Comparison of ENCODE assay signal across 1 cellular context in the genomic region with DNA sequence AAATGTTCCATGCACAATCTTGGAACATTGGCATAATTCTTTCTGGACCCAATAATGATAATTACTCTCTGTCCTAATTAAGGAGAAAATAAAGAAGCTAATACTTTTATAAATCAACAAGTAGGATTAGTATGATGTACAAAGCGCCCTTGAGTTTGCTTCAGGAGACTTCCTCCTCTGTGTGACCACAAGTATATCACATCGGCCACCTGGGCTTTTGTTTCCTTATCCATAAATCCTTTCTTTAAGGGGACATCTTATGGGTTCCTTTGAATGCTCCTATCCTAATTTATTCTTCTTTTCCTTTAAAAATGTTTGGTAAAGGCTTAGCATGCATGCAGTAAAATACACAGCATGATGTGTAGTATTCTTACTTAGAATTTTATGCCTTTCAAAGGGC.
TF ChIP-seq lines count a peak whose summit lies in the region.

No MANE protein-coding gene starts in this region.

TF ChIP-seq in GM23338, 12 proteins besides CTCF, POLR2A, EP300 and RAD21 (continued from another document):
- no peak for TF ChIP-seq ZNF462 (CRISPR knock-in tag; IDR thresholded peaks at IDR 0.05)
- no peak for TF ChIP-seq STAT1 (IDR thresholded peaks at IDR 0.05; ENCODE audit: unreplicated experiment)
